11 cellular contexts compared by ENCODE assay signal in genomic region chr15:28573351-28573750, GRCh38. TPM values are rescaled to one million over a fixed set of nuclear protein-coding genes. Genes with fewer than 3 reads are reported as not detected.
"Had no signal": no experiment of that assay in that cellular context is flagged by ENCODE, and none has a peak within 500 bp of the region (broad histone marks: within the 10 kb centered on the region; RNA-seq: fewer than 3 reads in every experiment).

No MANE protein-coding gene starts in this region.

RNA-seq across cellular contexts. Expression of gene GOLGA6L25, which starts 20.0 kb away (rescaled TPM):
- total RNA-seq: NCI-H460, OCI-LY7, PC-3, PC-9, Peyer's patch, Right ventricle myocardium inferior, RPMI7951, SJCRH30, SJSA1, SK-MEL-5 had no signal
- polyA plus RNA-seq: SK-N-SH had no signal

RNA-seq across cellular contexts. Expression of gene GOLGA8G, which starts 40.6 kb away (rescaled TPM):
- total RNA-seq: NCI-H460, OCI-LY7, PC-3, PC-9, Peyer's patch, Right ventricle myocardium inferior, RPMI7951, SJCRH30, SJSA1, SK-MEL-5 had no signal
- polyA plus RNA-seq: SK-N-SH had no signal
